Comparison of ENCODE assay signal across 1 cellular context in the genomic region with DNA sequence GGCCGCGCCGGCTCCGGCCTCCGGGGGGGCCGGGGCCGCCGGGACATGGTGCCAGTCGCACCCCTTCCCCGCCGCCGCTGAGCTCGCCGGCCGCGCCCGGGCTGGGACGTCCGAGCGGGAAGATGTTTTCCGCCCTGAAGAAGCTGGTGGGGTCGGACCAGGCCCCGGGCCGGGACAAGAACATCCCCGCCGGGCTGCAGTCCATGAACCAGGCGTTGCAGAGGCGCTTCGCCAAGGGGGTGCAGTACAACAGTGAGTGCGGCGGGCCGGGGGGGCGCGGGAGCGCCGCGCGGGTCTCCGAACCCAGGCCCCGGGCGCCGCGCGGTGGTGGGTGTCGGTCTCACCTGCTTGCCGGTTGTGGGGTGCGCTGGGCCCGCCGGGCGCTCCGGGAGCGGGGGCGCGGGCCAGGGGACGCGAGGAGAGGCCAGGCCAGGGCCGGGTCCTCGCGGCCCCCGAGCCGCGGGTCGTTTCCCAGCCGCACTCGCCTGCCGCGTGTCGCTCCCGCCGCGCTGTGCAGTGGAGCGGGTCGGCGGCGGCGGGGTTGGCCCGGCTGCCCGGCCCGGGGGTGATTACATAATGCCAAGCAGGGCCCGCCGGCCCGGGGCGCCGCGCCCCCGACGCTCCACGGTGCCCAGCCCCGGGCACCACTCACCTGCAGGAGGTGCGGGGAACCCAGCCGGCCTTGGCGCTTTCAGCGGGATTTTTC.
TF ChIP-seq lines count a peak whose summit lies in the region.

No MANE protein-coding gene starts in this region.

TF ChIP-seq in GM12878, 131 proteins besides CTCF, POLR2A, EP300 and RAD21:
- TF ChIP-seq CBX3 (IDR thresholded peaks at IDR 0.05; ENCODE audit: borderline replicate concordance, low read depth) (no peak), TAF1 (IDR thresholded peaks at IDR 0.05; ENCODE audit: borderline replicate concordance, low read depth, low read length) (peak; percentile 89; the same call in 1 of the 2 replicates), SPI1 (IDR thresholded peaks at IDR 0.05; ENCODE audit: borderline replicate concordance, insufficient read depth, low read depth, low read length) (no peak), NBN (IDR thresholded peaks at IDR 0.05) (no peak), CHD1 (IDR thresholded peaks at IDR 0.05; ENCODE audit: low read depth, low read length) (no peak), RBBP5 (conservative IDR thresholded peaks at IDR 0.05) (no peak), ZNF384 (IDR thresholded peaks at IDR 0.05; ENCODE audit: borderline replicate concordance, low read depth, low read length) (no peak), GATAD2B (conservative IDR thresholded peaks at IDR 0.05; ENCODE audit: low read depth) (0 out of 2 replicates have a peak, but pooled peaks have one; percentile 31), SIN3A (IDR thresholded peaks at IDR 0.05; ENCODE audit: low read depth, low read length) (no peak), SP1 (IDR thresholded peaks at IDR 0.05; ENCODE audit: low read depth, low read length) (no peak), EZH2 (IDR thresholded peaks at IDR 0.05; ENCODE audit: borderline replicate concordance, control insufficient read depth, low read depth, low read length) (no peak), BACH1 (IDR thresholded peaks at IDR 0.05; ENCODE audit: borderline replicate concordance) (0 out of 2 replicates have a peak, but pooled peaks have one; percentile 12), BHLHE40 (IDR thresholded peaks at IDR 0.05; ENCODE audit: borderline replicate concordance in 1 of 2, low read depth in 2 of 2, low read length in 1 of 2) (peak in 1 of 2 experiments; percentile 45; a peak in 2 of 4 replicates), DPF2 (IDR thresholded peaks at IDR 0.05) (peak; percentile 52), REST (IDR thresholded peaks at IDR 0.05; ENCODE audit: low read depth, low read length) (no peak), POU2F2 (IDR thresholded peaks at IDR 0.05; ENCODE audit: borderline replicate concordance, low read depth, low read length) (no peak), FOS (IDR thresholded peaks at IDR 0.05; ENCODE audit: borderline replicate concordance, extremely low read depth, insufficient read length) (no peak), CBFB (IDR thresholded peaks at IDR 0.05; ENCODE audit: low read depth) (no peak), SUZ12 (IDR thresholded peaks at IDR 0.05; ENCODE audit: unreplicated experiment) (no peak), MYB (IDR thresholded peaks at IDR 0.05; ENCODE audit: borderline replicate concordance, low read depth, low read length) (no peak), JUNB (IDR thresholded peaks at IDR 0.05) (no peak), LARP7 (IDR thresholded peaks at IDR 0.05) (0 out of 2 replicates have a peak, but pooled peaks have one; percentile 72), GABPA (IDR thresholded peaks at IDR 0.05; ENCODE audit: low read depth) (no peak), SREBF1 (IDR thresholded peaks at IDR 0.05; ENCODE audit: low read length) (no peak), ATF7 (IDR thresholded peaks at IDR 0.05; ENCODE audit: low read depth) (no peak)
- TF ChIP-seq, protein P1, sequence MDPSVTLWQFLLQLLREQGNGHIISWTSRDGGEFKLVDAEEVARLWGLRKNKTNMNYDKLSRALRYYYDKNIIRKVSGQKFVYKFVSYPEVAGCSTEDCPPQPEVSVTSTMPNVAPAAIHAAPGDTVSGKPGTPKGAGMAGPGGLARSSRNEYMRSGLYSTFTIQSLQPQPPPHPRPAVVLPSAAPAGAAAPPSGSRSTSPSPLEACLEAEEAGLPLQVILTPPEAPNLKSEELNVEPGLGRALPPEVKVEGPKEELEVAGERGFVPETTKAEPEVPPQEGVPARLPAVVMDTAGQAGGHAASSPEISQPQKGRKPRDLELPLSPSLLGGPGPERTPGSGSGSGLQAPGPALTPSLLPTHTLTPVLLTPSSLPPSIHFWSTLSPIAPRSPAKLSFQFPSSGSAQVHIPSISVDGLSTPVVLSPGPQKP (IDR thresholded peaks at IDR 0.05; ENCODE audit: low read depth, low read length): no peak
